In the genomic region with DNA sequence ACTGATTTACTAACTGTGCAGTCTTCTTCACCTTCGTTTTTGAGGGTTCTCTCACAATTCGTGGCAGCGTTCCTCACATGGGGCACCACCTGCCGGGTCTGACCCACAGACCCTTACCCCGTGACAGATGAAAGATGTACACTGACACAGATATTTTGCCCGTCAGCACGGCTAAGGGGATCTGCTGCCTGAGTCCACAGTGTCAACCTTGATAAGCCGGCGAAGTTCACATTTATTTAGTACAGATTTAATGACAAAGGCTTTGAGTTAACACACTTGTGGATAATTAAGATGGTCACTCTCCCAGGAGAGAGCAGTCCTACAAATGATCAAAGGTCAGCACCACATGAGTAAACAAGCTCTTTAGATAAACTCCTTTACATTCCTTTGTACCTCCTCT, we compare ENCODE assay signal across 10 cellular contexts.
"Had no signal": no experiment of that assay in that cellular context is flagged by ENCODE, and none has a peak within 500 bp of the region (broad histone marks: within the 10 kb centered on the region; RNA-seq: fewer than 3 reads in every experiment).

No MANE protein-coding gene starts in this region.

- H3K4me2 ChIP-seq: GM23338 had no signal

- H2AFZ ChIP-seq: GM23338 had no signal

- DNase-seq: H9, HFFc6, IMR-90, KG1 had no signal

- H3K27ac Mint-ChIP-seq: GM23338, H9, HFFc6 had no signal

- H3K27ac ChIP-seq: HL-60 had no signal

- H3K4me3 ChIP-seq: GM23338, K562 had no signal

- H3K4me3 Mint-ChIP-seq: GM23338, H9, HFFc6 had no signal

- FAIRE-seq: H1, H54, K562 had no signal

- ATAC-seq: GM23338, HCT116, K562 had no signal

- H3K9me3 Mint-ChIP-seq: HFFc6 had no signal
